In genomic region chr6:111379302-111379701, GRCh38 we compare ENCODE assay signal across 22 cellular contexts.
DNase-seq lines count a peak whose midpoint lies in the region; ATAC-seq and FAIRE-seq lines count a peak whose summit lies in the region.
"Had no signal": no experiment of that assay in that cellular context is flagged by ENCODE, and none has a peak within 500 bp of the region (broad histone marks: within the 10 kb centered on the region; RNA-seq: fewer than 3 reads in every experiment).

No MANE protein-coding gene starts in this region.

- H3K4me3 ChIP-seq in BLaER1: no peak overlapping the region

- DNase-seq in GM18507 (ENCODE audit: extremely low spot score, insufficient read length, low read depth): no peak
- no peak for DNase-seq in activated T-helper 2 cell treated with anti-CD3 and anti-CD28 coated beads, Interferon-gamma antibody, Interleukin-2, Interleukin-4, amounts not matched to agents 10 μg/mL and 5 μg/mL and 100 μg/mL, durations not matched to agents 14 hours and 24 hours and 36 hours (ENCODE audit: low spot score)
- no peak for DNase-seq in memory B cell (ENCODE audit: low spot score in 2 of 2)
- DNase-seq in HT-29 (ENCODE audit: low spot score): no peak
- no peak for DNase-seq in NCI-H187 (lab: John Stamatoyannopoulos, UW)
- DNase-seq in head of caudate nucleus: no peak
- DNase-seq: 8988T; C1 segment of cervical spinal cord; CD4-positive, CD25-positive, alpha-beta regulatory T cell; CD8-positive, alpha-beta memory T cell; COR-L47; DMS 273 treated with DMSO at 0.1 percent for 48 hours; DMS53; HCEC 1CT; IMR-90; Karpas-422; KBM-7 had no signal

- peak; percentile 9 for FAIRE-seq in GM18507 (lab: Jason Lieb, UNC)
- FAIRE-seq: G401.6, HTR-8/SVneo had no signal

- peaks cover 64% of the 10 kb centered on the region for H3K36me3 ChIP-seq in BLaER1

- H3K4me2 ChIP-seq in BLaER1: peak overlapping the region; percentile 46

- H3K27ac ChIP-seq in BLaER1: no peak overlapping the region
- H3K27ac ChIP-seq: HL-60 had no signal

- peaks cover 32% of the 10 kb centered on the region for H3K4me1 Mint-ChIP-seq in activated T-helper 2 cell treated with anti-CD3 and anti-CD28 coated beads, Interferon-gamma antibody, Interleukin-2, Interleukin-4, amounts not matched to agents 10 μg/mL and 5 μg/mL and 100 μg/mL, durations not matched to agents 14 hours and 24 hours and 36 hours (ENCODE audit: low read depth)
- H3K4me1 Mint-ChIP-seq in memory B cell: no peaks in the 10 kb centered on the region
- H3K4me1 Mint-ChIP-seq: CD8-positive, alpha-beta memory T cell had no signal

- H3K9me3 ChIP-seq in BLaER1: no peaks in the 10 kb centered on the region

- H4K20me1 ChIP-seq in BLaER1: no peaks in the 10 kb centered on the region

- H3K27ac Mint-ChIP-seq in activated T-helper 2 cell treated with anti-CD3 and anti-CD28 coated beads, Interferon-gamma antibody, Interleukin-2, Interleukin-4, amounts not matched to agents 10 μg/mL and 5 μg/mL and 100 μg/mL, durations not matched to agents 14 hours and 24 hours and 36 hours: peak overlapping the region; percentile 19
- H3K27ac Mint-ChIP-seq in memory B cell: peak overlapping the region; percentile 43
- H3K27ac Mint-ChIP-seq: CD4-positive, CD25-positive, alpha-beta regulatory T cell had no signal

- H3K9ac ChIP-seq in BLaER1: peak overlapping the region; percentile 28; the same call in 1 of the 2 replicates

- peaks cover 73% of the 10 kb centered on the region for H3K36me3 Mint-ChIP-seq in activated T-helper 2 cell treated with anti-CD3 and anti-CD28 coated beads, Interferon-gamma antibody, Interleukin-2, Interleukin-4, amounts not matched to agents 10 μg/mL and 5 μg/mL and 100 μg/mL, durations not matched to agents 14 hours and 24 hours and 36 hours (ENCODE audit: low read depth)
- H3K36me3 Mint-ChIP-seq in memory B cell: peaks cover 41% of the 10 kb centered on the region

- H3K4me3 Mint-ChIP-seq in activated T-helper 2 cell treated with anti-CD3 and anti-CD28 coated beads, Interferon-gamma antibody, Interleukin-2, Interleukin-4, amounts not matched to agents 10 μg/mL and 5 μg/mL and 100 μg/mL, durations not matched to agents 14 hours and 24 hours and 36 hours (ENCODE audit: low read depth): no peak overlapping the region
- H3K4me3 Mint-ChIP-seq in memory B cell: no peak overlapping the region
- H3K4me3 Mint-ChIP-seq: CD4-positive, CD25-positive, alpha-beta regulatory T cell; CD8-positive, alpha-beta memory T cell had no signal

- no peaks in the 10 kb centered on the region for H3K9me3 Mint-ChIP-seq in activated T-helper 2 cell treated with anti-CD3 and anti-CD28 coated beads, Interferon-gamma antibody, Interleukin-2, Interleukin-4, amounts not matched to agents 10 μg/mL and 5 μg/mL and 100 μg/mL, durations not matched to agents 14 hours and 24 hours and 36 hours
- H3K9me3 Mint-ChIP-seq in memory B cell: no peaks in the 10 kb centered on the region
- H3K9me3 Mint-ChIP-seq: CD4-positive, CD25-positive, alpha-beta regulatory T cell; CD8-positive, alpha-beta memory T cell had no signal

- no peaks in the 10 kb centered on the region for H3K27me3 ChIP-seq in BLaER1

- H3K4me1 ChIP-seq in BLaER1: peaks cover 24% of the 10 kb centered on the region

- no peaks in the 10 kb centered on the region for H3K27me3 Mint-ChIP-seq in activated T-helper 2 cell treated with anti-CD3 and anti-CD28 coated beads, Interferon-gamma antibody, Interleukin-2, Interleukin-4, amounts not matched to agents 10 μg/mL and 5 μg/mL and 100 μg/mL, durations not matched to agents 14 hours and 24 hours and 36 hours (ENCODE audit: low read depth)
- H3K27me3 Mint-ChIP-seq in memory B cell: no peaks in the 10 kb centered on the region
- H3K27me3 Mint-ChIP-seq: CD4-positive, CD25-positive, alpha-beta regulatory T cell; CD8-positive, alpha-beta memory T cell had no signal

- ATAC-seq in memory B cell (ENCODE audit: low read depth): no peak
- ATAC-seq in HG03521 (IDR thresholded peaks at IDR 0.05; ENCODE audit: unreplicated experiment): no peak

- intact Hi-C loops in activated T-helper 2 cell treated with anti-CD3 and anti-CD28 coated beads, Interferon-gamma antibody, Interleukin-2, Interleukin-4, amounts not matched to agents 10 μg/mL and 5 μg/mL and 100 μg/mL, durations not matched to agents 14 hours and 24 hours and 36 hours (cut with micrococcal nuclease): loop anchor here (5.0 kb wide), 1 partner anchor 48 kb away; no protein-coding TSS in a partner anchor
- intact Hi-C loops in head of caudate nucleus (cut with DNase I): no loop called here
